In genomic region chr2:85811173-85811849, GRCh38 we compare ENCODE assay signal across 2 cellular contexts.
TF ChIP-seq lines count a peak whose summit lies in the region.

No MANE protein-coding gene starts in this region.

TF ChIP-seq in HepG2, 621 proteins besides CTCF, POLR2A, EP300 and RAD21:
- no peak for TF ChIP-seq ZNF850 (CRISPR knock-in tag; conservative IDR thresholded peaks at IDR 0.05)
- TF ChIP-seq FOXA1 (IDR thresholded peaks at IDR 0.05) = no peak
- 0 out of 2 replicates have a peak, but pooled peaks have one; percentile 29 for TF ChIP-seq FOXA1 (CRISPR knock-in tag; IDR thresholded peaks at IDR 0.05)

TF ChIP-seq in endothelial cell of umbilical vein, 7 proteins besides CTCF, POLR2A, EP300 and RAD21:
- TF ChIP-seq POLR2AphosphoS5 (IDR thresholded peaks at IDR 0.05; ENCODE audit: insufficient read depth, low read depth, low read length) (no peak), EZH2 (IDR thresholded peaks at IDR 0.05; ENCODE audit: borderline replicate concordance, low read depth, low read length, severe bottlenecking) (no peak), MYC (IDR thresholded peaks at IDR 0.05; ENCODE audit: low read depth, low read length) (no peak), JUN (IDR thresholded peaks at IDR 0.05; ENCODE audit: borderline replicate concordance, insufficient read depth, insufficient read length, low read depth) (no peak), FOS (IDR thresholded peaks at IDR 0.05; ENCODE audit: borderline replicate concordance, insufficient read depth, low read length) (no peak), MAX (IDR thresholded peaks at IDR 0.05; ENCODE audit: insufficient read depth, insufficient read length) (no peak), GATA2 (IDR thresholded peaks at IDR 0.05; ENCODE audit: insufficient read depth, insufficient read length, low read depth, low read length) (no peak)
TF ChIP-seq in endothelial cell of umbilical vein: peak in this region for 0.
